8 cellular contexts compared by ENCODE assay signal in the genomic region with DNA sequence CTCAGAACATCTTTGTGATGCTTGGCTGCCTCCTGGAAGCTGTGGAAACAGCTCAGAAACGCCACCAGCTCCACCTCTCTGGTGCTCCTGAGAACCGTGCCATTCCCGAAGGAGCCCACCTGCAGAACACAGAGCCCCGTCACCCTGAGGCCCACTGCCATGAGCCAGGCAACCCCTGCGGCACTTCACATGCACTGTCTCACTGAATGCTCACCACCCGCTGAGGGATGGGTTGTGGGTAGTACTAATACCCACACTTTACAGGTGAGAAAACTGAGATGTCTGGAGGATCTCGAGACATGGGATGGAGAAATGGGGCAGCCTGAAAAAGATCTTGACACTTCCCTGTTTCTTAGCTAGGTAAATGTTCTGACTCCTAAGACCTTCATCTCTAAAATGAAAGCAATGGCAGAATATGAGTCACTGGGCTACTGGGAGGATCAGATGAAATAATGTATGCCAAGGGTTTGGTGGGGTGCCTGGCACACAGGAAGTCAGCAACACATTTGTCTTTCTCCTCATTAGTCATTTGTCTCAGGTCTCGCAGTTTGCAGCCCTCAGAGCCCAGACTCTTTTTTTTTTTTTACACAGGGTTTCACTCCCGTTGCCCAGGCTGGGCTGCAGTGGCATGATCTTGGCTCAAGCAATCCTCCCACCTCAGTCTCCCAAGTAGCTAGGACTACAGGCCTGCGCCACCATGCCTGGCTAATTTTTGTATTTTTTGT. TPM values are rescaled to one million over a fixed set of nuclear protein-coding genes. Genes with fewer than 3 reads are reported as not detected.
A peak's percentile ranks its signal among the peaks of the same experiment; 100 is the strongest.
DNase-seq lines count a peak whose midpoint lies in the region; ATAC-seq and TF ChIP-seq lines count a peak whose summit lies in the region.

No MANE protein-coding gene starts in this region.

- TF ChIP-seq CTCF in PC-3 (conservative IDR thresholded peaks at IDR 0.05; ENCODE audit: low read depth, low read length) = no peak

- H3K9ac ChIP-seq in PC-3 (ENCODE audit: low read length) = peak overlapping the region; percentile 6; the same call in 1 of the 2 replicates

- H3K9me3 ChIP-seq in PC-3 (ENCODE audit: low read length) = no peaks in the 10 kb centered on the region

- peak overlapping the region; percentile 64 to 95 (median 88) for H3K27ac Mint-ChIP-seq in naive thymus-derived CD8-positive, alpha-beta T cell

- no TSS peak for BruUV-seq in PC-3 (replicated peaks; lab: Mats Ljungman, UMichigan)

- peak overlapping the region; percentile 34; the same call in 1 of the 2 replicates for H2AFZ ChIP-seq in PC-3 (ENCODE audit: low read length)

- no peaks in the 10 kb centered on the region for H3K9me3 Mint-ChIP-seq in naive thymus-derived CD8-positive, alpha-beta T cell

- no peaks in the 10 kb centered on the region for H4K20me1 ChIP-seq in PC-3 (ENCODE audit: low read length)

- H3K4me1 ChIP-seq in PC-3 (ENCODE audit: insufficient read depth, low read length) = peaks cover 34% of the 10 kb centered on the region

- ATAC-seq in PC-3 (peak; percentile 84), HG03439 (IDR thresholded peaks at IDR 0.05; ENCODE audit: unreplicated experiment) (no peak), HG02970 (IDR thresholded peaks at IDR 0.05; ENCODE audit: low FRiP score, unreplicated experiment) (no peak)
- ATAC-seq in naive thymus-derived CD8-positive, alpha-beta T cell = peak; percentile 84 to 86

- CTCF ChIA-PET in PC-3 (lab: Charles Lee) = interaction anchor here (0.6 to 1.0 kb wide), 2 partner anchors 26 to 446 kb away, joined by 3 to 6 read pairs; no protein-coding TSS in a partner anchor

- peaks cover 23 to 59% (median 53%) of the 10 kb centered on the region in 4 donors for H3K4me1 Mint-ChIP-seq in naive thymus-derived CD8-positive, alpha-beta T cell

- peaks cover 0 to 10% (median 4%) of the 10 kb centered on the region in 3 donors for H3K36me3 Mint-ChIP-seq in naive thymus-derived CD8-positive, alpha-beta T cell

- H3K27me3 ChIP-seq in PC-3 (ENCODE audit: low read length) = no peaks in the 10 kb centered on the region

- peak; percentile 58 for DNase-seq in CD1c-positive myeloid dendritic cell (ENCODE audit: extremely low spot score)
- DNase-seq in PC-3 = peak; percentile 87
- peak; percentile 52 for DNase-seq in activated effector memory CD4-positive, alpha-beta T cell treated with Interleukin-2 at 50 U/mL for 16 hours
- peak in 9 of 10 donors; percentile 5 to 69 (median 30) for DNase-seq in naive thymus-derived CD8-positive, alpha-beta T cell
- no peak for DNase-seq in anterior cingulate cortex (lab: John Stamatoyannopoulos, UW)
- DNase-seq in NCI-H446 (lab: John Stamatoyannopoulos, UW) = no peak

- peak overlapping the region; percentile 20 to 75 (median 60) for H3K4me3 Mint-ChIP-seq in naive thymus-derived CD8-positive, alpha-beta T cell

- intact Hi-C loops in PC-3 (cut with micrococcal nuclease) = no loop called here

- no peaks in the 10 kb centered on the region for H3K9me2 ChIP-seq in PC-3 (replicated peaks; ENCODE audit: low read length)

- no peaks in the 10 kb centered on the region for H3K36me3 ChIP-seq in PC-3 (ENCODE audit: low read depth, low read length)

- no peaks in the 10 kb centered on the region for H3K79me2 ChIP-seq in PC-3 (ENCODE audit: low read length)

- H3F3A ChIP-seq in PC-3 (ENCODE audit: low read length, unreplicated experiment) = no peaks in the 10 kb centered on the region

- peak overlapping the region; percentile 60 for H3K4me2 ChIP-seq in PC-3 (ENCODE audit: low read length)

- H3K4me3 ChIP-seq in PC-3 (ENCODE audit: low read length) = peak overlapping the region; percentile 6; the same call in 1 of the 2 replicates

- POLR2A ChIA-PET in PC-3 (lab: Charles Lee; ENCODE audit: unreplicated experiment) = interaction anchor here (0.6 kb wide), 1 partner anchor 301 kb away, joined by 3 read pairs; no protein-coding TSS in a partner anchor
- POLR2A ChIA-PET in naive thymus-derived CD8-positive, alpha-beta T cell (lab: Charles Lee) = interaction anchor here (0.6 to 1.1 kb wide), 3 partner anchors 15 to 18 kb away, joined by 3 to 4 read pairs (median 4); a partner anchor contains a TSS

- H3K27ac ChIP-seq in PC-3 (ENCODE audit: low read length) = peak overlapping the region; percentile 60

- no peaks in the 10 kb centered on the region for H3K27me3 Mint-ChIP-seq in naive thymus-derived CD8-positive, alpha-beta T cell

RNA-seq across cellular contexts. Expression of a gene that starts 5.3 kb away (rescaled TPM):
- 6.4 and 7.6 TPM in 2 replicates for total RNA-seq in PC-3 (2014; rRNA removed)
- total RNA-seq in naive thymus-derived CD8-positive, alpha-beta T cell = 1 to 10 TPM; 1.6 to 1.9 TPM
- polyA plus RNA-seq in naive thymus-derived CD8-positive, alpha-beta T cell = 10 to 100 TPM in 1 of 3 donors, 1 to 10 TPM in 2; 1.9 to 11.2 (median 3.0) TPM

RNA-seq across cellular contexts. Expression of a gene that starts 17.5 kb away (rescaled TPM):
- 35.4 and 36.1 TPM in 2 replicates for total RNA-seq in PC-3 (2014; rRNA removed)
- 10 to 100 TPM; 18.1 to 21.3 TPM for total RNA-seq in naive thymus-derived CD8-positive, alpha-beta T cell
- 10 to 100 TPM; 23.4 to 26.0 (median 25.4) TPM for polyA plus RNA-seq in naive thymus-derived CD8-positive, alpha-beta T cell

RNA-seq across cellular contexts. Expression of a gene that starts 55.4 kb away (rescaled TPM):
- total RNA-seq in PC-3 (2014; rRNA removed) = not detected in 2 replicates
- not detected for total RNA-seq in naive thymus-derived CD8-positive, alpha-beta T cell
- not detected for polyA plus RNA-seq in naive thymus-derived CD8-positive, alpha-beta T cell

Comparison
In these comparisons a context has a peak if more than half of its experiments do, and no peak if none do; other contexts are left out.
1. DNase-seq: peak in CD1c-positive myeloid dendritic cell (single experiment), PC-3 (single experiment), activated effector memory CD4-positive, alpha-beta T cell treated with Interleukin-2 at 50 U/mL for 16 hours (single experiment) and naive thymus-derived CD8-positive, alpha-beta T cell (9 of 10); none in anterior cingulate cortex (0 of 58) and NCI-H446 (0 of 2).
2. ATAC-seq: peak in PC-3 (single experiment) and naive thymus-derived CD8-positive, alpha-beta T cell (2 of 2); none in HG03439 (single experiment) and HG02970 (single experiment).